In genomic region chr15:78108300-78109084, GRCh38 we compare ENCODE assay signal across 8 cellular contexts. TPM values are rescaled to one million over a fixed set of nuclear protein-coding genes. Genes with fewer than 3 reads are reported as not detected.
DNase-seq lines count a peak whose midpoint lies in the region; ATAC-seq and TF ChIP-seq lines count a peak whose summit lies in the region.

No MANE protein-coding gene starts in this region.

- H3K23ac ChIP-seq in IMR-90 (ENCODE audit: low read depth, low read length): no peak overlapping the region

- H3K4me3 ChIP-seq in IMR-90 (ENCODE audit: insufficient read depth, low read depth, low read length): no peak overlapping the region
- H3K4me3 ChIP-seq in fibroblast of lung (replicated peaks in 1 of 4; ENCODE audit: control extremely low read depth in 1 of 4, insufficient read depth in 1 of 4, low read depth in 3 of 4, low read length in 4 of 4): no peak overlapping the region
- H3K4me3 ChIP-seq in neural cell (ENCODE audit: low read length): no peak overlapping the region

- H4K8ac ChIP-seq in IMR-90 (ENCODE audit: low read depth in 2 of 2, low read length in 2 of 2): no peak overlapping the region

- no peak overlapping the region for H3K4me2 ChIP-seq in IMR-90 (ENCODE audit: low read depth, low read length)
- H3K4me2 ChIP-seq in fibroblast of lung (ENCODE audit: extremely low read depth, insufficient read depth, low read length): no peak overlapping the region
- H3K4me2 ChIP-seq in neural cell (ENCODE audit: low read length): no peak overlapping the region

- H3K9me3 Mint-ChIP-seq in activated T-cell treated with anti-CD3 and anti-CD28 coated beads, Interleukin-2, amount 50 U/mL, for 72 hours: no peaks in the 10 kb centered on the region

- no peaks in the 10 kb centered on the region for H3K79me1 ChIP-seq in IMR-90 (ENCODE audit: low read depth in 1 of 2, low read length in 2 of 2)

- no TSS peak for BruUV-seq in IMR-90 (replicated peaks; lab: Mats Ljungman, UMichigan)

- H3K4me3 Mint-ChIP-seq in activated T-cell treated with anti-CD3 and anti-CD28 coated beads, Interleukin-2, amount 50 U/mL, for 72 hours: no peak overlapping the region

- H2BK120ac ChIP-seq in IMR-90 (ENCODE audit: low read depth, low read length): no peak overlapping the region

- H4K91ac ChIP-seq in IMR-90 (ENCODE audit: insufficient read depth, low read depth, low read length): peak overlapping the region; percentile 1; the same call in 1 of the 2 replicates

- TF ChIP-seq CTCF in GM12873 (IDR thresholded peaks at IDR 0.05; ENCODE audit: insufficient read depth, low read depth, low read length, missing control alignments): peak; percentile 92
- peak; percentile 98 for TF ChIP-seq CTCF in IMR-90 (conservative IDR thresholded peaks at IDR 0.05; ENCODE audit: low read depth, low read length)
- peak; percentile 90 to 96 for TF ChIP-seq CTCF in fibroblast of lung (conservative IDR thresholded peaks at IDR 0.05 in 1 of 2, IDR thresholded peaks at IDR 0.05 in 1 of 2; ENCODE audit: low read depth in 1 of 2, low read length in 2 of 2)
- TF ChIP-seq CTCF in neural cell (IDR thresholded peaks at IDR 0.05; ENCODE audit: poor library complexity, severe bottlenecking): peak; percentile 70

- POLR2A ChIA-PET in IMR-90 (lab: Charles Lee; ENCODE audit: unreplicated experiment): interaction anchor here (0.5 kb wide), 1 partner anchor 601 kb away, joined by 4 read pairs; no protein-coding TSS in a partner anchor

- intact Hi-C loops in IMR-90 (cut with micrococcal nuclease): loop anchor here (1.0 to 2.0 kb wide), 3 partner anchors 104 to 150 kb away; no protein-coding TSS in a partner anchor

- H4K5ac ChIP-seq in IMR-90 (ENCODE audit: low read depth, low read length): no peak overlapping the region

- H3K79me2 ChIP-seq in fibroblast of lung (ENCODE audit: control insufficient read depth, insufficient read depth, low read length): no peaks in the 10 kb centered on the region
- H3K79me2 ChIP-seq in neural cell (replicated peaks; ENCODE audit: insufficient read depth, low read length): no peaks in the 10 kb centered on the region

- H3K56ac ChIP-seq in IMR-90 (ENCODE audit: extremely low read depth, insufficient read depth, low read length): no peak overlapping the region

- H3K27ac Mint-ChIP-seq in activated T-cell treated with anti-CD3 and anti-CD28 coated beads, Interleukin-2, amount 50 U/mL, for 72 hours: no peak overlapping the region

- H3K4me1 ChIP-seq in IMR-90 (ENCODE audit: control insufficient read depth, insufficient read depth, low read length): peaks cover 2% of the 10 kb centered on the region; the same call in 1 of the 2 replicates
- peaks cover 3% of the 10 kb centered on the region for H3K4me1 ChIP-seq in fibroblast of lung (ENCODE audit: control insufficient read depth, extremely low read depth, insufficient read depth, low read length)

- no peak overlapping the region for H2BK15ac ChIP-seq in IMR-90 (ENCODE audit: low read depth, low read length)

- no peak overlapping the region for H3K18ac ChIP-seq in IMR-90 (ENCODE audit: low read depth, low read length)

- H2BK20ac ChIP-seq in IMR-90 (ENCODE audit: low read depth, low read length): peak overlapping the region; percentile 77; the same call in 1 of the 2 replicates

- DNase-seq in IMR-90 (peak; percentile 83), RPMI8226 (peak; percentile 89), fibroblast of lung (ENCODE audit: low read depth in 2 of 2) (peak; percentile 75 to 87)
- peak; percentile 87 to 89 for DNase-seq in activated T-cell treated with anti-CD3 and anti-CD28 coated beads, Interleukin-2, amount 50 U/mL, for 72 hours
- DNase-seq in stimulated activated naive CD8-positive, alpha-beta T cell treated with anti-CD3 and anti-CD28 coated beads, Interleukin-15, Interleukin-2, amounts not matched to agents 100 U/mL and 50 U/mL, for 24 hours: peak; percentile 84

- CTCF ChIA-PET in IMR-90 (lab: Yijun Ruan, JAX): interaction anchor here (0.6 to 2.3 kb wide), 17 partner anchors 9 to 153 kb away, joined by 3 to 27 read pairs (median 5); partner anchors contain the start of genes CIB2 and SH2D7

- H4K20me1 ChIP-seq in IMR-90 (ENCODE audit: insufficient read depth, low read length) (peaks cover 11% of the 10 kb centered on the region; the same call in 1 of the 2 replicates), fibroblast of lung (ENCODE audit: control insufficient read depth, extremely low read depth, insufficient read depth, low read length) (no peaks in the 10 kb centered on the region), neural cell (ENCODE audit: insufficient read depth) (no peaks in the 10 kb centered on the region)

- H3K36me3 ChIP-seq in IMR-90 (ENCODE audit: control insufficient read depth, insufficient read depth, low read length) (no peaks in the 10 kb centered on the region), fibroblast of lung (ENCODE audit: control insufficient read depth, insufficient read depth, low read length) (no peaks in the 10 kb centered on the region), neural cell (ENCODE audit: insufficient read depth, low read length) (no peaks in the 10 kb centered on the region)

- peak overlapping the region; percentile 33; the same call in 1 of the 2 replicates for H2AK5ac ChIP-seq in IMR-90 (ENCODE audit: low read depth, low read length)

- H3K9me3 ChIP-seq in IMR-90 (ENCODE audit: control insufficient read depth, insufficient read depth, low read length): no peaks in the 10 kb centered on the region
- H3K9me3 ChIP-seq in fibroblast of lung (ENCODE audit: control insufficient read depth, insufficient read depth, low read depth, low read length): no peaks in the 10 kb centered on the region
- H3K9me3 ChIP-seq in neural cell (ENCODE audit: low read length): no peaks in the 10 kb centered on the region

- TF ChIP-seq RAD21 in IMR-90 (IDR thresholded peaks at IDR 0.05; ENCODE audit: low read length): peak; percentile 97
- peak; percentile 67 for TF ChIP-seq RAD21 in neural cell (conservative IDR thresholded peaks at IDR 0.05)

- no peak for TF ChIP-seq EP300 in neural cell (conservative IDR thresholded peaks at IDR 0.05; ENCODE audit: poor library complexity, severe bottlenecking)

- no peaks in the 10 kb centered on the region for H3F3A ChIP-seq in neural cell (ENCODE audit: insufficient read depth, low read length, poor library complexity, severe bottlenecking)

- H3K9me2 ChIP-seq in neural cell (ENCODE audit: insufficient read depth, low read length): no peaks in the 10 kb centered on the region

- H3K27me3 Mint-ChIP-seq in activated T-cell treated with anti-CD3 and anti-CD28 coated beads, Interleukin-2, amount 50 U/mL, for 72 hours (ENCODE audit: low read depth): no peaks in the 10 kb centered on the region

- H3K36me3 Mint-ChIP-seq in activated T-cell treated with anti-CD3 and anti-CD28 coated beads, Interleukin-2, amount 50 U/mL, for 72 hours (ENCODE audit: insufficient read depth in 2 of 2): no peaks in the 10 kb centered on the region

- peaks cover 38% of the 10 kb centered on the region for H3K4me1 Mint-ChIP-seq in activated T-cell treated with anti-CD3 and anti-CD28 coated beads, Interleukin-2, amount 50 U/mL, for 72 hours (ENCODE audit: low read depth)

- H2AK9ac ChIP-seq in IMR-90 (replicated peaks; ENCODE audit: low read depth, low read length, poor library complexity): peak overlapping the region; percentile 59

- in situ Hi-C loops in IMR-90 (cut with MboI; ENCODE audit: low sequenced_read_pairs): loop anchor here (5.0 kb wide), 1 partner anchor 141 kb away; no protein-coding TSS in a partner anchor

- TF ChIP-seq POLR2A in IMR-90 (IDR thresholded peaks at IDR 0.05; ENCODE audit: low read depth, low read length): peak; percentile 46; the same call in 1 of the 2 replicates

- H3K14ac ChIP-seq in IMR-90 (replicated peaks; ENCODE audit: low read depth, low read length): no peak overlapping the region

- dilution Hi-C loops in IMR-90 (cut with HindIII; ENCODE audit: low sequenced_read_pairs, unreplicated experiment): no loop called here

- 90% methylated on average over 4 of the region's 11 CpGs; no CpG with 5 or more reads in 1 of the 2 experiments for WGBS in IMR-90 (ENCODE audit: extremely low coverage in 2 of 2, insufficient read length in 1 of 2), 2 experiments

- H3K9ac ChIP-seq in IMR-90 (ENCODE audit: low read depth, low read length) (no peak overlapping the region), fibroblast of lung (ENCODE audit: insufficient read depth, low read length) (no peak overlapping the region), neural cell (ENCODE audit: low read length) (no peak overlapping the region)

- H3K27ac ChIP-seq in IMR-90 (ENCODE audit: insufficient read depth, low read length): no peak overlapping the region
- H3K27ac ChIP-seq in fibroblast of lung (ENCODE audit: insufficient read depth, low read length): no peak overlapping the region
- H3K27ac ChIP-seq in neural cell (ENCODE audit: low read length): no peak overlapping the region

- 0 out of 2 replicates have a peak overlapping the region, but pooled peaks have one; percentile 50 for H3K4ac ChIP-seq in IMR-90 (ENCODE audit: low read depth, low read length)

- H2BK5ac ChIP-seq in IMR-90 (ENCODE audit: low read depth, low read length, poor library complexity, severe bottlenecking): no peak overlapping the region

- peaks cover 2% of the 10 kb centered on the region; the same call in 1 of the 2 replicates for H3K27me3 ChIP-seq in IMR-90 (ENCODE audit: control insufficient read depth, insufficient read depth, low read length)
- H3K27me3 ChIP-seq in fibroblast of lung (ENCODE audit: control insufficient read depth, insufficient read depth, low read length): peaks cover 3% of the 10 kb centered on the region
- no peaks in the 10 kb centered on the region for H3K27me3 ChIP-seq in neural cell (ENCODE audit: insufficient read depth, low read depth, low read length)

- no peaks in the 10 kb centered on the region for H3K9me1 ChIP-seq in IMR-90 (ENCODE audit: insufficient read depth, low read length)

- ATAC-seq in IMR-90 (ENCODE audit: low read depth) (peak; percentile 97), GM18502 (IDR thresholded peaks at IDR 0.05; ENCODE audit: poor library complexity, unreplicated experiment) (no peak)
- ATAC-seq in activated T-cell treated with anti-CD3 and anti-CD28 coated beads, Interleukin-2, amount 50 U/mL, for 72 hours (replicated peaks in 1 of 2): peak; percentile 75 to 84
- peak; percentile 71 for ATAC-seq in stimulated activated naive CD8-positive, alpha-beta T cell treated with anti-CD3 and anti-CD28 coated beads, Interleukin-15, Interleukin-2, amounts not matched to agents 100 U/mL and 50 U/mL, for 24 hours

- H2AFZ ChIP-seq in IMR-90 (replicated peaks; ENCODE audit: low read length, poor library complexity): peak overlapping the region; percentile 81
- H2AFZ ChIP-seq in fibroblast of lung (ENCODE audit: low read length): no peak overlapping the region
- no peak overlapping the region for H2AFZ ChIP-seq in neural cell (ENCODE audit: low read depth, low read length)

RNA-seq across cellular contexts. Expression of gene SH2D7, which starts 16.1 kb away (rescaled TPM):
- not detected in 2 replicates for total RNA-seq in IMR-90 (2012; rRNA removed)
- not detected in 2 replicates for polyA plus RNA-seq in IMR-90 (2012; rRNA removed)
- not detected in 2 replicates for polyA plus RNA-seq in IMR-90 (2012; cell fraction: cytosol; rRNA removed)
- not detected in 2 replicates for polyA plus RNA-seq in IMR-90 (2012; cell fraction: nucleus; rRNA removed; ENCODE audit: low replicate concordance)
- total RNA-seq in activated T-cell treated with anti-CD3 and anti-CD28 coated beads, Interleukin-2, amount 50 U/mL, for 72 hours: not detected
- not detected in 2 replicates for total RNA-seq in fibroblast of lung
- polyA plus RNA-seq in fibroblast of lung: 0.03 TPM in 1 of 2 replicates, not detected in the other
- polyA plus RNA-seq in fibroblast of lung (2012): 0.07 TPM in 1 of 2 replicates, not detected in the other
- polyA minus RNA-seq in fibroblast of lung (ENCODE audit: low replicate concordance): not detected in 2 replicates
- not detected in 2 replicates for polyA plus RNA-seq in neural cell
- polyA minus RNA-seq in neural cell: not detected in 2 replicates

RNA-seq across cellular contexts. Expression of gene CIB2, which starts 22.8 kb away (rescaled TPM):
- total RNA-seq in IMR-90 (2012; rRNA removed) (2.2 and 2.5 TPM in 2 replicates), fibroblast of lung (3.1 and 5.9 TPM in 2 replicates)
- polyA plus RNA-seq in IMR-90 (2012; rRNA removed) (2.4 and 2.8 TPM in 2 replicates), fibroblast of lung (2.7 and 4.2 TPM in 2 replicates), neural cell (22.6 and 32.4 TPM in 2 replicates)
- polyA plus RNA-seq in IMR-90 (2012; cell fraction: cytosol; rRNA removed): 2.5 and 3.1 TPM in 2 replicates
- 0.83 and 2.3 TPM in 2 replicates for polyA plus RNA-seq in IMR-90 (2012; cell fraction: nucleus; rRNA removed; ENCODE audit: low replicate concordance)
- total RNA-seq in activated T-cell treated with anti-CD3 and anti-CD28 coated beads, Interleukin-2, amount 50 U/mL, for 72 hours: 1 to 10 TPM; 3.2 to 3.8 TPM
- 2.1 and 3.3 TPM in 2 replicates for polyA plus RNA-seq in fibroblast of lung (2012)
- polyA minus RNA-seq in fibroblast of lung (ENCODE audit: low replicate concordance) (3.9 and 6.6 TPM in 2 replicates), neural cell (18.9 and 21.2 TPM in 2 replicates)

RNA-seq across cellular contexts. Expression of gene TBC1D2B, which starts 31.0 kb away (rescaled TPM):
- total RNA-seq in IMR-90 (2012; rRNA removed) (17.7 and 17.8 TPM in 2 replicates), fibroblast of lung (73.3 and 75.5 TPM in 2 replicates)
- polyA plus RNA-seq in IMR-90 (2012; rRNA removed) (22.8 and 28.3 TPM in 2 replicates), fibroblast of lung (28.4 and 49.4 TPM in 2 replicates), neural cell (8.8 and 9.4 TPM in 2 replicates)
- 13.0 and 22.1 TPM in 2 replicates for polyA plus RNA-seq in IMR-90 (2012; cell fraction: cytosol; rRNA removed)
- polyA plus RNA-seq in IMR-90 (2012; cell fraction: nucleus; rRNA removed; ENCODE audit: low replicate concordance): 84.5 and 160 TPM in 2 replicates
- total RNA-seq in activated T-cell treated with anti-CD3 and anti-CD28 coated beads, Interleukin-2, amount 50 U/mL, for 72 hours: 10 to 100 TPM; 67.8 to 75.0 TPM
- 21.9 and 37.5 TPM in 2 replicates for polyA plus RNA-seq in fibroblast of lung (2012)
- polyA minus RNA-seq in fibroblast of lung (ENCODE audit: low replicate concordance) (30.3 and 55.1 TPM in 2 replicates), neural cell (17.8 and 20.8 TPM in 2 replicates)

RNA-seq across cellular contexts. Expression of gene IDH3A, which starts 40.7 kb away (rescaled TPM):
- total RNA-seq in IMR-90 (2012; rRNA removed) (47.7 and 64.4 TPM in 2 replicates), fibroblast of lung (24.9 and 25.2 TPM in 2 replicates)
- polyA plus RNA-seq in IMR-90 (2012; rRNA removed) (33.9 and 34.5 TPM in 2 replicates), fibroblast of lung (65.0 and 84.6 TPM in 2 replicates), neural cell (90.7 and 97.9 TPM in 2 replicates)
- polyA plus RNA-seq in IMR-90 (2012; cell fraction: cytosol; rRNA removed): 4.8 and 8.6 TPM in 2 replicates
- polyA plus RNA-seq in IMR-90 (2012; cell fraction: nucleus; rRNA removed; ENCODE audit: low replicate concordance): 6.3 and 41.0 TPM in 2 replicates
- total RNA-seq in activated T-cell treated with anti-CD3 and anti-CD28 coated beads, Interleukin-2, amount 50 U/mL, for 72 hours: 10 to 100 TPM; 83.6 to 92.7 TPM
- polyA plus RNA-seq in fibroblast of lung (2012): 42.2 and 57.8 TPM in 2 replicates
- polyA minus RNA-seq in fibroblast of lung (ENCODE audit: low replicate concordance) (10.1 and 32.5 TPM in 2 replicates), neural cell (52.6 and 73.3 TPM in 2 replicates)
